18 cellular contexts compared by ENCODE assay signal in genomic region chr17:83067071-83067717, GRCh38. TPM values are rescaled to one million over a fixed set of nuclear protein-coding genes. Genes with fewer than 3 reads are reported as not detected.
A peak's percentile ranks its signal among the peaks of the same experiment; 100 is the strongest.
DNase-seq lines count a peak whose midpoint lies in the region; ATAC-seq and TF ChIP-seq lines count a peak whose summit lies in the region.
"Had no signal": no experiment of that assay in that cellular context is flagged by ENCODE, and none has a peak within 500 bp of the region (broad histone marks: within the 10 kb centered on the region; RNA-seq: fewer than 3 reads in every experiment).

No MANE protein-coding gene starts in this region.

- no peak for TF ChIP-seq POLR2A in stomach (IDR thresholded peaks at IDR 0.05)

- H3K4me3 ChIP-seq in coronary artery (no peak overlapping the region), mucosa of descending colon (no peak overlapping the region), stomach (no peak overlapping the region)
- H3K4me3 ChIP-seq: cardiac muscle cell, gastroesophageal sphincter had no signal

- intact Hi-C loops in mucosa of descending colon (cut with DNase I, micrococcal nuclease): no loop called here
- intact Hi-C loops in stomach (cut with DNase I; ENCODE audit: low total_unique reads): no loop called here

- WGBS in stomach, 5 donors: 90 to 99% (median 93%) methylated on average over 18 to 29 of the region's 29 CpGs

- no peak for TF ChIP-seq CTCF in GM10266 (IDR thresholded peaks at IDR 0.05; ENCODE audit: control insufficient read depth, insufficient read depth, low read depth, missing control alignments)
- no peak for TF ChIP-seq CTCF in coronary artery (IDR thresholded peaks at IDR 0.05)
- TF ChIP-seq CTCF in mucosa of descending colon (IDR thresholded peaks at IDR 0.05): no peak
- TF ChIP-seq CTCF in stomach (IDR thresholded peaks at IDR 0.05): no peak

- H3K27ac ChIP-seq in coronary artery: no peak overlapping the region
- H3K27ac ChIP-seq in stomach: no peak overlapping the region
- H3K27ac ChIP-seq: cardiac muscle cell, gastroesophageal sphincter had no signal

- ATAC-seq in mucosa of descending colon (no peak), GM21528 (IDR thresholded peaks at IDR 0.05; ENCODE audit: low FRiP score, unreplicated experiment) (no peak)
- ATAC-seq: esophagus mucosa, gastroesophageal sphincter had no signal

- TF ChIP-seq EP300 in stomach (IDR thresholded peaks at IDR 0.05): no peak

- H3K9me3 ChIP-seq in mucosa of descending colon (no peaks in the 10 kb centered on the region), stomach (no peaks in the 10 kb centered on the region)
- H3K9me3 ChIP-seq: gastroesophageal sphincter had no signal

- no peaks in the 10 kb centered on the region for H3K36me3 ChIP-seq in mucosa of descending colon (ENCODE audit: low read depth)
- H3K36me3 ChIP-seq in stomach: no peaks in the 10 kb centered on the region
- H3K36me3 ChIP-seq: cardiac muscle cell, gastroesophageal sphincter had no signal

- H3K27me3 ChIP-seq in stomach: no peaks in the 10 kb centered on the region
- H3K27me3 ChIP-seq: cardiac muscle cell had no signal

- DNase-seq in GM10266 (ENCODE audit: extremely low spot score) (peak; percentile 27), coronary artery (ENCODE audit: low spot score) (peak; percentile 71), mucosa of descending colon (peak in 2 of 3 donors; percentile 20 to 48), stomach (peak; percentile 24), COR-L47 (lab: John Stamatoyannopoulos, UW) (no peak), NCI-H2107 treated with DMSO at 0.1 percent for 48 hours (lab: John Stamatoyannopoulos, UW; ENCODE audit: unreplicated experiment) (no peak)
- DNase-seq in activated CD4-positive, CD25-positive, alpha-beta regulatory T cell (lab: John Stamatoyannopoulos, UW): no peak
- DNase-seq: activated B cell treated with CpG ODN at 0.5 μM for 24 hours; amniotic stem cell; DMS79 treated with DMSO at 0.1 percent for 48 hours; effector CD4-positive, alpha-beta T cell; NCI-H1436 treated with DMSO at 0.1 percent for 48 hours; NCI-H748 treated with DMSO at 0.1 percent for 48 hours; stimulated activated CD4-positive, alpha-beta T cell treated with anti-CD3 and anti-CD28 coated beads, Interleukin-4, amount 100 ng/mL, for 24 hours had no signal

- H3K4me1 ChIP-seq in mucosa of descending colon (ENCODE audit: low read depth) (peaks cover 6% of the 10 kb centered on the region), stomach (peaks cover 5 to 18% (median 13%) of the 10 kb centered on the region in 4 donors)
- H3K4me1 ChIP-seq: gastroesophageal sphincter had no signal

RNA-seq across cellular contexts. Expression of gene METRNL, which starts 12.2 kb away (rescaled TPM):
- total RNA-seq in mucosa of descending colon (100 to 1,000 TPM in 2 of 3 donors, 10 to 100 TPM in 1; 78.6 to 134 (median 116) TPM), stomach (100 to 1,000 TPM in 2 of 5 donors, 10 to 100 TPM in 3; 25.7 to 452 (median 55.4) TPM)
- polyA plus RNA-seq in stomach: 10 to 100 TPM; 29.3 to 49.1 (median 35.9) TPM

Comparison
In these comparisons a context has a peak if more than half of its experiments do, and no peak if none do; other contexts are left out.
1. DNase-seq: peak in GM10266 (single experiment), coronary artery (single experiment), mucosa of descending colon (2 of 3) and stomach (single experiment); none in COR-L47 (single experiment), activated CD4-positive, CD25-positive, alpha-beta regulatory T cell (0 of 4) and NCI-H2107 treated with DMSO at 0.1 percent for 48 hours (single experiment).